8 cellular contexts compared by ENCODE assay signal in genomic region chr20:44885392-44886275, GRCh38. TPM values are rescaled to one million over a fixed set of nuclear protein-coding genes. Genes with fewer than 3 reads are reported as not detected.
A peak's percentile ranks its signal among the peaks of the same experiment; 100 is the strongest.
DNase-seq lines count a peak whose midpoint lies in the region; ATAC-seq and TF ChIP-seq lines count a peak whose summit lies in the region.

Gene YWHAB, plus strand, starts transcription at chr20:44885705. Its CDS starts 15,829 bp downstream, at chr20:44901534.

- TF ChIP-seq RAD21 in liver (IDR thresholded peaks at IDR 0.05): no peak

- H3K4me1 ChIP-seq in liver (ENCODE audit: control insufficient read depth in 4 of 4, insufficient read depth in 4 of 4, low read length in 3 of 4): peaks cover 11 to 38% (median 27%) of the 10 kb centered on the region in 4 donors

- peak within 1 kb of the TSS; percentile 80 to 99 (median 90) for H3K4me3 ChIP-seq in liver (ENCODE audit: low read depth in 1 of 3, low read length in 3 of 3)

- peaks cover 0 to 3% (median 0%) of the 10 kb centered on the region in 7 donors for H3K9me3 Mint-ChIP-seq in CD14-positive monocyte

- H3K9me3 ChIP-seq in liver (ENCODE audit: control insufficient read depth in 4 of 4, low read length in 3 of 4): no peaks in the 10 kb centered on the region

- ATAC-seq in GM19372 (IDR thresholded peaks at IDR 0.05; ENCODE audit: low read depth, unreplicated experiment) (peak; percentile 96), HG03558 (IDR thresholded peaks at IDR 0.05; ENCODE audit: extremely low read depth, unreplicated experiment) (peak; percentile 59)

- peak within 1 kb of the TSS; percentile 88 to 93 for H3K27ac ChIP-seq in liver (ENCODE audit: low read depth in 1 of 2, low read length in 2 of 2)

- H3K4me3 Mint-ChIP-seq in CD14-positive monocyte: peak within 1 kb of the TSS; percentile 94 to 96

- no peaks in the 10 kb centered on the region for H3K27me3 ChIP-seq in liver (ENCODE audit: control insufficient read depth in 4 of 4, insufficient read depth in 4 of 4, low read length in 3 of 4)

- intact Hi-C loops in CD14-positive monocyte (cut with micrococcal nuclease): loop anchor here (5.0 to 10.0 kb wide), 2 partner anchors 82 to 681 kb away; partner anchors contain the start of gene STK4 (in 2 of the 2)

- H3K4me1 Mint-ChIP-seq in CD14-positive monocyte: peaks cover 50% of the 10 kb centered on the region

- peaks cover 0 to 10% of the 10 kb centered on the region in 2 donors for H3K36me3 Mint-ChIP-seq in CD14-positive monocyte

- H3K27me3 Mint-ChIP-seq in CD14-positive monocyte (ENCODE audit: low read depth in 3 of 3): no peaks in the 10 kb centered on the region

- WGBS in liver: under 1% methylated on average over 89 of the region's 89 CpGs

- no peaks in the 10 kb centered on the region for H3K36me3 ChIP-seq in liver (ENCODE audit: control insufficient read depth in 4 of 4, insufficient read depth in 3 of 4, low read depth in 1 of 4, low read length in 3 of 4)

- peak within 1 kb of the TSS; percentile 89 to 98 (median 94) for H3K27ac Mint-ChIP-seq in CD14-positive monocyte

- peak; percentile 97 for DNase-seq in CD14-positive monocyte (ENCODE audit: low spot score)
- peak; percentile 98 for DNase-seq in NCI-H774 (lab: John Stamatoyannopoulos, UW)
- peak; percentile 97 for DNase-seq in activated CD4-positive, alpha-beta T cell treated with anti-CD3 and anti-CD28 coated beads, Interleukin-2, amount 50 U/mL, for 4 hours
- peak; percentile 97 for DNase-seq in dermis blood vessel endothelial cell
- peak; percentile 99 for DNase-seq in stimulated activated CD4-positive, alpha-beta T cell treated with anti-CD3 and anti-CD28 coated beads, Interleukin-4, amount 100 ng/mL, for 24 hours

- peak; percentile 35 for TF ChIP-seq CTCF in CD14-positive monocyte (IDR thresholded peaks at IDR 0.05)
- peak; percentile 12 for TF ChIP-seq CTCF in liver (IDR thresholded peaks at IDR 0.05; ENCODE audit: low read depth, low read length, missing input control)

- peak within 1 kb of the TSS; percentile 78 to 83 for H3K9ac ChIP-seq in liver (ENCODE audit: low read depth in 1 of 2, low read length in 2 of 2)

TF ChIP-seq in liver, 16 proteins besides CTCF, POLR2A, EP300 and RAD21:
- no peak for TF ChIP-seq ZBTB33 (IDR thresholded peaks at IDR 0.05)
- TF ChIP-seq FOXA2 (IDR thresholded peaks at IDR 0.05): no peak
- TF ChIP-seq GABPA (IDR thresholded peaks at IDR 0.05 in 1 of 2, conservative IDR thresholded peaks at IDR 0.05 in 1 of 2): peak; percentile 70 to 94
- TF ChIP-seq RXRA (IDR thresholded peaks at IDR 0.05): peak; percentile 33 to 40
- TF ChIP-seq JUND (IDR thresholded peaks at IDR 0.05): no peak
- TF ChIP-seq HNF4A (conservative IDR thresholded peaks at IDR 0.05): peak; percentile 29 to 45
- peak; percentile 89 to 92 for TF ChIP-seq EGR1 (IDR thresholded peaks at IDR 0.05; ENCODE audit: low read depth in 2 of 2)
- no peak for TF ChIP-seq NR2F2 (IDR thresholded peaks at IDR 0.05)
- TF ChIP-seq TAF1 (conservative IDR thresholded peaks at IDR 0.05): no peak
- TF ChIP-seq ATF3 (IDR thresholded peaks at IDR 0.05): no peak
- no peak for TF ChIP-seq REST (IDR thresholded peaks at IDR 0.05)
- no peak for TF ChIP-seq HNF4G (IDR thresholded peaks at IDR 0.05)
- peak; percentile 42 for TF ChIP-seq YY1 (IDR thresholded peaks at IDR 0.05)
- TF ChIP-seq FOXA1 (IDR thresholded peaks at IDR 0.05): no peak
- peak; percentile 73 for TF ChIP-seq MAX (IDR thresholded peaks at IDR 0.05)
- TF ChIP-seq SP1 (IDR thresholded peaks at IDR 0.05): peak; percentile 74

RNA-seq across cellular contexts. Expression of gene YWHAB, which starts in this region (rescaled TPM):
- 100 to 1,000 TPM; 504 to 654 TPM for polyA plus RNA-seq in CD14-positive monocyte
- 137 and 188 TPM in 2 replicates for total RNA-seq in dermis blood vessel endothelial cell
- total RNA-seq in liver: 10 to 100 TPM; 42.4 to 44.3 TPM
- polyA plus RNA-seq in liver: 10 to 100 TPM; 41.6 to 86.5 TPM

Comparison
In these comparisons a context has a peak if more than half of its experiments do, and no peak if none do; other contexts are left out.
1. Peak in every context shown above with its lines: DNase-seq, ATAC-seq, H3K4me3 ChIP-seq and H3K27ac ChIP-seq.
2. RNA of gene YWHAB (polyA plus RNA-seq): 504 to 654 TPM in CD14-positive monocyte; 41.6 to 86.5 TPM in liver; every median in the first group is over 4 times any median in the second.